1 cellular context compared by ENCODE assay signal in the genomic region with DNA sequence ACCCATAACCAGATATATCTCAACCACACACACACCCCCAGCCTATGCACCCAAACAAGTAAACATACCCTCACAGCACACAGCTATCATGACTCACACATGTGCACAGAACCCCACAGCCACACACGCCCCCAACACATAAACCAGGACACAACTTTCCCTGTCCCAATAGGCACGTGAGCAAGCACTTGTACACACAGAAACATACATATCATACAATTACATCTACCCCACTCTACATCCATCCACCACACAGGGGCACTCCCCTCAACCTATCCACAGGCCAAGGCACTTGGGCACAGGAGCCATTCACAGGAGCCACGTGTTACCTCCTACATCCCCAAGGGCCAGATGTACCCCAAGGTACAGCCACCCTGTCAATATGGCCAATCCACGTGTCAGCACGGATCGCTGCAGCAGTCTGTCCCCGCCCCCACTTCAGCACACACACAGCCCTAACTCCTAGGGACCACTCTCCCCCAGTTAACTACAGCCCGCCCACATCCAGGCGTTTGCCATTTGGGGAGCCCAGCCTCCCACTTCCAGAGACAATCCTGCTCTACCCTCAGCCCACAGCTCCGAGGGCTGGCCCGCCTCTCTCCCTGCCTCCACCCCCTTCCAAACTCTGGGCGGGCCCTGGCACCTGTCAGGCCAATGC.
TF ChIP-seq lines count a peak whose summit lies in the region.

No MANE protein-coding gene starts in this region.

TF ChIP-seq in GM23338, 12 proteins besides CTCF, POLR2A, EP300 and RAD21 (continued from another document):
- TF ChIP-seq, protein P1, sequence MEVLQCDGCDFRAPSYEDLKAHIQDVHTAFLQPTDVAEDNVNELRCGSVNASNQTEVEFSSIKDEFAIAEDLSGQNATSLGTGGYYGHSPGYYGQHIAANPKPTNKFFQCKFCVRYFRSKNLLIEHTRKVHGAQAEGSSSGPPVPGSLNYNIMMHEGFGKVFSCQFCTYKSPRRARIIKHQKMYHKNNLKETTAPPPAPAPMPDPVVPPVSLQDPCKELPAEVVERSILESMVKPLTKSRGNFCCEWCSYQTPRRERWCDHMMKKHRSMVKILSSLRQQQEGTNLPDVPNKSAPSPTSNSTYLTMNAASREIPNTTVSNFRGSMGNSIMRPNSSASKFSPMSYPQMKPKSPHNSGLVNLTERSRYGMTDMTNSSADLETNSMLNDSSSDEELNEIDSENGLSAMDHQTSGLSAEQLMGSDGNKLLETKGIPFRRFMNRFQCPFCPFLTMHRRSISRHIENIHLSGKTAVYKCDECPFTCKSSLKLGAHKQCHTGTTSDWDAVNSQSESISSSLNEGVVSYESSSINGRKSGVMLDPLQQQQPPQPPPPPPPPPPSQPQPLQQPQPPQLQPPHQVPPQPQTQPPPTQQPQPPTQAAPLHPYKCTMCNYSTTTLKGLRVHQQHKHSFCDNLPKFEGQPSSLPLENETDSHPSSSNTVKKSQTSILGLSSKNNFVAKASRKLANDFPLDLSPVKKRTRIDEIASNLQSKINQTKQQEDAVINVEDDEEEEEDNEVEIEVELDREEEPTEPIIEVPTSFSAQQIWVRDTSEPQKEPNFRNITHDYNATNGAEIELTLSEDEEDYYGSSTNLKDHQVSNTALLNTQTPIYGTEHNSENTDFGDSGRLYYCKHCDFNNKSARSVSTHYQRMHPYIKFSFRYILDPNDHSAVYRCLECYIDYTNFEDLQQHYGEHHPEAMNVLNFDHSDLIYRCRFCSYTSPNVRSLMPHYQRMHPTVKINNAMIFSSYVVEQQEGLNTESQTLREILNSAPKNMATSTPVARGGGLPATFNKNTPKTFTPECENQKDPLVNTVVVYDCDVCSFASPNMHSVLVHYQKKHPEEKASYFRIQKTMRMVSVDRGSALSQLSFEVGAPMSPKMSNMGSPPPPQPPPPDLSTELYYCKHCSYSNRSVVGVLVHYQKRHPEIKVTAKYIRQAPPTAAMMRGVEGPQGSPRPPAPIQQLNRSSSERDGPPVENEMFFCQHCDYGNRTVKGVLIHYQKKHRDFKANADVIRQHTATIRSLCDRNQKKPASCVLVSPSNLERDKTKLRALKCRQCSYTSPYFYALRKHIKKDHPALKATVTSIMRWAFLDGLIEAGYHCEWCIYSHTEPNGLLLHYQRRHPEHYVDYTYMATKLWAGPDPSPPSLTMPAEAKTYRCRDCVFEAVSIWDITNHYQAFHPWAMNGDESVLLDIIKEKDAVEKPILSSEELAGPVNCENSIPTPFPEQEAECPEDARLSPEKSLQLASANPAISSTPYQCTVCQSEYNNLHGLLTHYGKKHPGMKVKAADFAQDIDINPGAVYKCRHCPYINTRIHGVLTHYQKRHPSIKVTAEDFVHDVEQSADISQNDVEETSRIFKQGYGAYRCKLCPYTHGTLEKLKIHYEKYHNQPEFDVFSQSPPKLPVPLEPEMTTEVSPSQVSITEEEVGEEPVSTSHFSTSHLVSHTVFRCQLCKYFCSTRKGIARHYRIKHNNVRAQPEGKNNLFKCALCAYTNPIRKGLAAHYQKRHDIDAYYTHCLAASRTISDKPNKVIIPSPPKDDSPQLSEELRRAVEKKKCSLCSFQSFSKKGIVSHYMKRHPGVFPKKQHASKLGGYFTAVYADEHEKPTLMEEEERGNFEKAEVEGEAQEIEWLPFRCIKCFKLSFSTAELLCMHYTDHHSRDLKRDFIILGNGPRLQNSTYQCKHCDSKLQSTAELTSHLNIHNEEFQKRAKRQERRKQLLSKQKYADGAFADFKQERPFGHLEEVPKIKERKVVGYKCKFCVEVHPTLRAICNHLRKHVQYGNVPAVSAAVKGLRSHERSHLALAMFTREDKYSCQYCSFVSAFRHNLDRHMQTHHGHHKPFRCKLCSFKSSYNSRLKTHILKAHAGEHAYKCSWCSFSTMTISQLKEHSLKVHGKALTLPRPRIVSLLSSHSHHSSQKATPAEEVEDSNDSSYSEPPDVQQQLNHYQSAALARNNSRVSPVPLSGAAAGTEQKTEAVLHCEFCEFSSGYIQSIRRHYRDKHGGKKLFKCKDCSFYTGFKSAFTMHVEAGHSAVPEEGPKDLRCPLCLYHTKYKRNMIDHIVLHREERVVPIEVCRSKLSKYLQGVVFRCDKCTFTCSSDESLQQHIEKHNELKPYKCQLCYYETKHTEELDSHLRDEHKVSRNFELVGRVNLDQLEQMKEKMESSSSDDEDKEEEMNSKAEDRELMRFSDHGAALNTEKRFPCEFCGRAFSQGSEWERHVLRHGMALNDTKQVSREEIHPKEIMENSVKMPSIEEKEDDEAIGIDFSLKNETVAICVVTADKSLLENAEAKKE (CRISPR knock-in tag; IDR thresholded peaks at IDR 0.05) = no peak
- TF ChIP-seq, protein P2, sequence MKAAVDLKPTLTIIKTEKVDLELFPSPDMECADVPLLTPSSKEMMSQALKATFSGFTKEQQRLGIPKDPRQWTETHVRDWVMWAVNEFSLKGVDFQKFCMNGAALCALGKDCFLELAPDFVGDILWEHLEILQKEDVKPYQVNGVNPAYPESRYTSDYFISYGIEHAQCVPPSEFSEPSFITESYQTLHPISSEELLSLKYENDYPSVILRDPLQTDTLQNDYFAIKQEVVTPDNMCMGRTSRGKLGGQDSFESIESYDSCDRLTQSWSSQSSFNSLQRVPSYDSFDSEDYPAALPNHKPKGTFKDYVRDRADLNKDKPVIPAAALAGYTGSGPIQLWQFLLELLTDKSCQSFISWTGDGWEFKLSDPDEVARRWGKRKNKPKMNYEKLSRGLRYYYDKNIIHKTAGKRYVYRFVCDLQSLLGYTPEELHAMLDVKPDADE (IDR thresholded peaks at IDR 0.05) = no peak
- TF ChIP-seq STAT1 (IDR thresholded peaks at IDR 0.05; ENCODE audit: unreplicated experiment) = no peak
- TF ChIP-seq JUNB (IDR thresholded peaks at IDR 0.05; ENCODE audit: unreplicated experiment) = no peak
